In genomic region chr5:133327946-133328401, GRCh38 we compare ENCODE assay signal across 12 cellular contexts.
"Had no signal": no experiment of that assay in that cellular context is flagged by ENCODE, and none has a peak within 500 bp of the region (broad histone marks: within the 10 kb centered on the region; RNA-seq: fewer than 3 reads in every experiment).

No MANE protein-coding gene starts in this region.

- H3K27me3 ChIP-seq: adrenal gland, esophagus muscularis mucosa had no signal

- H3K36me3 ChIP-seq: adrenal gland, esophagus muscularis mucosa, tibial artery had no signal

- H3K36me3 Mint-ChIP-seq: activated naive CD4-positive, alpha-beta T cell treated with anti-CD3 and anti-CD28 coated beads, Interleukin-2, amount 50 U/mL, for 24 hours; naive thymus-derived CD8-positive, alpha-beta T cell had no signal

- H3K4me3 Mint-ChIP-seq: activated naive CD4-positive, alpha-beta T cell treated with anti-CD3 and anti-CD28 coated beads, Interleukin-2, amount 50 U/mL, for 24 hours; naive thymus-derived CD8-positive, alpha-beta T cell had no signal

- H3K27ac ChIP-seq: adrenal gland, esophagus muscularis mucosa, tibial artery had no signal

- H3K27ac Mint-ChIP-seq: activated naive CD4-positive, alpha-beta T cell treated with anti-CD3 and anti-CD28 coated beads, Interleukin-2, amount 50 U/mL, for 24 hours; activated T-helper 2 cell treated with anti-CD3 and anti-CD28 coated beads, Interferon-gamma antibody, Interleukin-2, Interleukin-4, amounts not matched to agents 10 μg/mL and 5 μg/mL and 100 μg/mL, durations not matched to agents 14 hours and 24 hours and 36 hours; naive thymus-derived CD8-positive, alpha-beta T cell had no signal

- DNase-seq: activated CD4-positive, alpha-beta T cell treated with anti-CD3 and anti-CD28 coated beads, Interleukin-2, amount 50 U/mL, for 48 hours; adrenal gland; effector CD4-positive, alpha-beta T cell; hippocampal formation; stimulated activated CD4-positive, alpha-beta T cell treated with anti-CD3 and anti-CD28 coated beads, Interleukin-15, amount 100 ng/mL, for 24 hours; stimulated activated CD4-positive, alpha-beta T cell treated with anti-CD3 and anti-CD28 coated beads, Interleukin-4, amount 100 ng/mL, for 1 hour; stimulated activated naive CD4-positive, alpha-beta T cell; tibial artery had no signal

- H3K27me3 Mint-ChIP-seq: activated naive CD4-positive, alpha-beta T cell treated with anti-CD3 and anti-CD28 coated beads, Interleukin-2, amount 50 U/mL, for 24 hours had no signal

- H3K4me1 Mint-ChIP-seq: activated naive CD4-positive, alpha-beta T cell treated with anti-CD3 and anti-CD28 coated beads, Interleukin-2, amount 50 U/mL, for 24 hours had no signal

- H3K9me3 Mint-ChIP-seq: activated naive CD4-positive, alpha-beta T cell treated with anti-CD3 and anti-CD28 coated beads, Interleukin-2, amount 50 U/mL, for 24 hours; activated T-helper 2 cell treated with anti-CD3 and anti-CD28 coated beads, Interferon-gamma antibody, Interleukin-2, Interleukin-4, amounts not matched to agents 10 μg/mL and 5 μg/mL and 100 μg/mL, durations not matched to agents 14 hours and 24 hours and 36 hours; naive thymus-derived CD8-positive, alpha-beta T cell had no signal

- H3K4me1 ChIP-seq: adrenal gland, esophagus muscularis mucosa, tibial artery had no signal

- H3K4me3 ChIP-seq: adrenal gland, esophagus muscularis mucosa, tibial artery had no signal

- H3K9me3 ChIP-seq: adrenal gland, esophagus muscularis mucosa, tibial artery had no signal
